In genomic region chr6:24412294-24412693, GRCh38 we compare ENCODE assay signal across 13 cellular contexts. TPM values are rescaled to one million over a fixed set of nuclear protein-coding genes. Genes with fewer than 3 reads are reported as not detected.
DNase-seq lines count a peak whose midpoint lies in the region; ATAC-seq and TF ChIP-seq lines count a peak whose summit lies in the region.
"Had no signal": no experiment of that assay in that cellular context is flagged by ENCODE, and none has a peak within 500 bp of the region (broad histone marks: within the 10 kb centered on the region; RNA-seq: fewer than 3 reads in every experiment).

No MANE protein-coding gene starts in this region.

- no peak for DNase-seq in activated naive CD8-positive, alpha-beta T cell treated with anti-CD3 and anti-CD28 coated beads for 36 hours
- no peak for DNase-seq in activated naive CD8-positive, alpha-beta T cell treated with anti-CD3 and anti-CD28 coated beads, Interleukin-2, amount 50 U/mL, for 24 hours
- no peak for DNase-seq in T-helper 17 cell
- no peak for DNase-seq in endothelial cell (ENCODE audit: low spot score)
- DNase-seq: ACHN, DMS79 had no signal

- peaks cover 11% of the 10 kb centered on the region for H3K4me1 Mint-ChIP-seq in activated naive CD8-positive, alpha-beta T cell treated with anti-CD3 and anti-CD28 coated beads for 36 hours
- peaks cover 4% of the 10 kb centered on the region for H3K4me1 Mint-ChIP-seq in activated naive CD8-positive, alpha-beta T cell treated with anti-CD3 and anti-CD28 coated beads, Interleukin-2, amount 50 U/mL, for 24 hours
- H3K4me1 Mint-ChIP-seq in T-helper 17 cell (peaks cover 5% of the 10 kb centered on the region), endothelial cell (ENCODE audit: unreplicated experiment) (peaks cover 3% of the 10 kb centered on the region)

- ATAC-seq in activated naive CD8-positive, alpha-beta T cell treated with anti-CD3 and anti-CD28 coated beads, Interleukin-2, amount 50 U/mL, for 24 hours, result no peak
- ATAC-seq in T-helper 17 cell (no peak), GM21786 (IDR thresholded peaks at IDR 0.05; ENCODE audit: unreplicated experiment) (no peak), GM18858 (IDR thresholded peaks at IDR 0.05; ENCODE audit: unreplicated experiment) (no peak), GM19395 (IDR thresholded peaks at IDR 0.05; ENCODE audit: unreplicated experiment) (no peak)

- H3K36me3 Mint-ChIP-seq in activated naive CD8-positive, alpha-beta T cell treated with anti-CD3 and anti-CD28 coated beads for 36 hours, result peaks cover 20% of the 10 kb centered on the region
- H3K36me3 Mint-ChIP-seq in activated naive CD8-positive, alpha-beta T cell treated with anti-CD3 and anti-CD28 coated beads, Interleukin-2, amount 50 U/mL, for 24 hours (ENCODE audit: low read depth), result peaks cover 38% of the 10 kb centered on the region
- H3K36me3 Mint-ChIP-seq in T-helper 17 cell (ENCODE audit: low read depth) (peaks cover 3% of the 10 kb centered on the region), endothelial cell (ENCODE audit: low read depth, unreplicated experiment) (peaks cover 6% of the 10 kb centered on the region)
- H3K36me3 Mint-ChIP-seq: IgD-negative memory B cell had no signal

- no peaks in the 10 kb centered on the region for H3K9me3 Mint-ChIP-seq in activated naive CD8-positive, alpha-beta T cell treated with anti-CD3 and anti-CD28 coated beads for 36 hours
- H3K9me3 Mint-ChIP-seq in activated naive CD8-positive, alpha-beta T cell treated with anti-CD3 and anti-CD28 coated beads, Interleukin-2, amount 50 U/mL, for 24 hours, result no peaks in the 10 kb centered on the region
- H3K9me3 Mint-ChIP-seq in endothelial cell (ENCODE audit: unreplicated experiment), result no peaks in the 10 kb centered on the region
- H3K9me3 Mint-ChIP-seq: CD4-positive, CD25-positive, alpha-beta regulatory T cell; IgD-negative memory B cell had no signal

- no peaks in the 10 kb centered on the region for H3K27me3 Mint-ChIP-seq in activated naive CD8-positive, alpha-beta T cell treated with anti-CD3 and anti-CD28 coated beads for 36 hours
- H3K27me3 Mint-ChIP-seq in activated naive CD8-positive, alpha-beta T cell treated with anti-CD3 and anti-CD28 coated beads, Interleukin-2, amount 50 U/mL, for 24 hours, result no peaks in the 10 kb centered on the region
- H3K27me3 Mint-ChIP-seq in T-helper 17 cell, result no peaks in the 10 kb centered on the region
- H3K27me3 Mint-ChIP-seq in endothelial cell (ENCODE audit: unreplicated experiment), result no peaks in the 10 kb centered on the region
- H3K27me3 Mint-ChIP-seq: CD4-positive, CD25-positive, alpha-beta regulatory T cell; IgD-negative memory B cell had no signal

- no peak for TF ChIP-seq CTCF in endothelial cell (IDR thresholded peaks at IDR 0.05; ENCODE audit: unreplicated experiment)

- H3K27ac Mint-ChIP-seq in activated naive CD8-positive, alpha-beta T cell treated with anti-CD3 and anti-CD28 coated beads for 36 hours, result peak overlapping the region; percentile 13
- H3K27ac Mint-ChIP-seq in activated naive CD8-positive, alpha-beta T cell treated with anti-CD3 and anti-CD28 coated beads, Interleukin-2, amount 50 U/mL, for 24 hours, result no peak overlapping the region
- peak overlapping the region; percentile 43 for H3K27ac Mint-ChIP-seq in T-helper 17 cell
- peak overlapping the region; percentile 62 for H3K27ac Mint-ChIP-seq in endothelial cell (ENCODE audit: unreplicated experiment)

- no peaks in the 10 kb centered on the region for H3K9me3 ChIP-seq in T-helper 17 cell (ENCODE audit: control insufficient read depth, low read length, poor library complexity, severe bottlenecking)
- H3K9me3 ChIP-seq: HAP-1 had no signal

- no peak overlapping the region for H3K4me3 Mint-ChIP-seq in activated naive CD8-positive, alpha-beta T cell treated with anti-CD3 and anti-CD28 coated beads for 36 hours
- no peak overlapping the region for H3K4me3 Mint-ChIP-seq in activated naive CD8-positive, alpha-beta T cell treated with anti-CD3 and anti-CD28 coated beads, Interleukin-2, amount 50 U/mL, for 24 hours
- H3K4me3 Mint-ChIP-seq in T-helper 17 cell, result no peak overlapping the region
- H3K4me3 Mint-ChIP-seq in endothelial cell (ENCODE audit: unreplicated experiment), result no peak overlapping the region
- H3K4me3 Mint-ChIP-seq: CD4-positive, CD25-positive, alpha-beta regulatory T cell; IgD-negative memory B cell had no signal

RNA-seq across cellular contexts. Expression of gene MRS2, which starts 9.6 kb away (rescaled TPM):
- total RNA-seq in activated naive CD8-positive, alpha-beta T cell treated with anti-CD3 and anti-CD28 coated beads for 36 hours, result 10 to 100 TPM; 28.1 to 29.2 TPM
- total RNA-seq in T-helper 17 cell, result 1 to 10 TPM; 7.9 to 8.0 TPM
- total RNA-seq in endothelial cell (ENCODE audit: unreplicated experiment), result 24.8 TPM

RNA-seq across cellular contexts. Expression of gene DCDC2, which starts 54.4 kb away (rescaled TPM):
- total RNA-seq in activated naive CD8-positive, alpha-beta T cell treated with anti-CD3 and anti-CD28 coated beads for 36 hours, result under 1 TPM in 1 of 2 experiments, not detected in 1; 0.04 TPM
- total RNA-seq in T-helper 17 cell (under 1 TPM in 1 of 2 donors, not detected in 1; 0.15 TPM), endothelial cell (ENCODE audit: unreplicated experiment) (0.13 TPM)
- total RNA-seq: CD4-positive, CD25-positive, alpha-beta regulatory T cell; G401 had no signal
